7 cellular contexts compared by ENCODE assay signal in the genomic region with DNA sequence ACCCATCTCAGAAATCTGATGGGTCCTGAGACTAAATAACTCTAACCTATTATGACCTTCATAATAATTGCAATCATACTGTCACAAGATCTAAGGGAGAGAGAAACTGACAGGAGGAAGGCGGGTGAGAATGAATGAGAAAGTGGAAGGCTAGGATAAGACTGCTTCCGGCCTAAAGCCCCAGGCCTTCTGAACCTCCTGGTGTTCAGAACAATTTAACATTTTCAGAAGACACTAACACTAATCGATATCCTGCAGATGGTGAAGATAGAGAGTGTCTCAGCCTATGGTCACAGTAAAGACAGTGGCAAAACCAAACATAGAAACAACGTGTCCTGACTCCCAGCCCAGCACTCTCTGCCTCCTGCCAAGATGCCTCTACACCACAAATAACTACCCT. TPM values are rescaled to one million over a fixed set of nuclear protein-coding genes. Genes with fewer than 3 reads are reported as not detected.
DNase-seq lines count a peak whose midpoint lies in the region; ATAC-seq and TF ChIP-seq lines count a peak whose summit lies in the region.

No MANE protein-coding gene starts in this region.

- H3K27ac Mint-ChIP-seq in activated CD4-positive, alpha-beta memory T cell treated with anti-CD3 and anti-CD28 coated beads for 36 hours, result peak overlapping the region; percentile 99
- H3K27ac Mint-ChIP-seq in stimulated activated naive B cell treated with anti-CD40 and anti-IgM and Interleukin-4, amounts not matched to agents 10 μg/mL and 1 μg/mL and 100 μg/mL, for 72 hours, result peak overlapping the region; percentile 99

- H3K27me3 Mint-ChIP-seq in activated CD4-positive, alpha-beta memory T cell treated with anti-CD3 and anti-CD28 coated beads for 36 hours, result no peaks in the 10 kb centered on the region
- H3K27me3 Mint-ChIP-seq in stimulated activated naive B cell treated with anti-CD40 and anti-IgM and Interleukin-4, amounts not matched to agents 10 μg/mL and 1 μg/mL and 100 μg/mL, for 72 hours, result no peaks in the 10 kb centered on the region

- H3K4me1 Mint-ChIP-seq in activated CD4-positive, alpha-beta memory T cell treated with anti-CD3 and anti-CD28 coated beads for 36 hours (ENCODE audit: low read depth), result peaks cover 34% of the 10 kb centered on the region
- peaks cover 30 to 45% of the 10 kb centered on the region in 2 donors for H3K4me1 Mint-ChIP-seq in stimulated activated naive B cell treated with anti-CD40 and anti-IgM and Interleukin-4, amounts not matched to agents 10 μg/mL and 1 μg/mL and 100 μg/mL, for 72 hours

- no peak for TF ChIP-seq CTCF in HFF-Myc (IDR thresholded peaks at IDR 0.05; ENCODE audit: low read depth, low read length, missing control alignments)

- H3K4me3 Mint-ChIP-seq in activated CD4-positive, alpha-beta memory T cell treated with anti-CD3 and anti-CD28 coated beads for 36 hours, result peak overlapping the region; percentile 91
- H3K4me3 Mint-ChIP-seq in stimulated activated naive B cell treated with anti-CD40 and anti-IgM and Interleukin-4, amounts not matched to agents 10 μg/mL and 1 μg/mL and 100 μg/mL, for 72 hours, result peak overlapping the region; percentile 94 to 97

- ATAC-seq in stimulated activated naive B cell treated with anti-CD40 and anti-IgM and Interleukin-4, amounts not matched to agents 10 μg/mL and 1 μg/mL and 100 μg/mL, for 72 hours (replicated peaks), result no peak
- ATAC-seq in GM21447 (IDR thresholded peaks at IDR 0.05; ENCODE audit: unreplicated experiment), result no peak

- DNase-seq in HFF-Myc (ENCODE audit: extremely low read depth, low read depth) (no peak), OCI-M2 (lab: John Stamatoyannopoulos, UW; ENCODE audit: unreplicated experiment) (no peak), mesenteric fat pad (ENCODE audit: low spot score) (no peak)
- no peak for DNase-seq in activated CD4-positive, alpha-beta memory T cell treated with anti-CD3 and anti-CD28 coated beads for 36 hours
- DNase-seq in stimulated activated naive B cell treated with anti-CD40 and anti-IgM and Interleukin-4, amounts not matched to agents 10 μg/mL and 1 μg/mL and 100 μg/mL, for 72 hours, result no peak

- CTCF ChIA-PET in activated CD4-positive, alpha-beta memory T cell treated with anti-CD3 and anti-CD28 coated beads for 36 hours (lab: Charles Lee), result interaction anchor here (2.0 to 3.5 kb wide), 2 partner anchors 10 kb away, joined by 9 to 11 read pairs; no protein-coding TSS in a partner anchor

- POLR2A ChIA-PET in activated CD4-positive, alpha-beta memory T cell treated with anti-CD3 and anti-CD28 coated beads for 36 hours (lab: Charles Lee), result no interaction called here

- peaks cover 2% of the 10 kb centered on the region for H3K9me3 Mint-ChIP-seq in activated CD4-positive, alpha-beta memory T cell treated with anti-CD3 and anti-CD28 coated beads for 36 hours
- no peaks in the 10 kb centered on the region for H3K9me3 Mint-ChIP-seq in stimulated activated naive B cell treated with anti-CD40 and anti-IgM and Interleukin-4, amounts not matched to agents 10 μg/mL and 1 μg/mL and 100 μg/mL, for 72 hours

- H3K4me3 ChIP-seq in HFF-Myc (replicated peaks; ENCODE audit: low read depth, low read length) (peak overlapping the region; percentile 100), iPS-11a (ENCODE audit: low read depth, low read length) (peak overlapping the region; percentile 100)

- intact Hi-C loops in activated CD4-positive, alpha-beta memory T cell treated with anti-CD3 and anti-CD28 coated beads for 36 hours (cut with micrococcal nuclease), result loop anchor here (5.0 kb wide), 1 partner anchor 704 kb away; no protein-coding TSS in a partner anchor

- peaks cover 58% of the 10 kb centered on the region for H3K36me3 Mint-ChIP-seq in activated CD4-positive, alpha-beta memory T cell treated with anti-CD3 and anti-CD28 coated beads for 36 hours
- H3K36me3 Mint-ChIP-seq in stimulated activated naive B cell treated with anti-CD40 and anti-IgM and Interleukin-4, amounts not matched to agents 10 μg/mL and 1 μg/mL and 100 μg/mL, for 72 hours, result peaks cover 52 to 59% of the 10 kb centered on the region in 2 donors

RNA-seq across cellular contexts. Expression of a gene that starts 1.2 kb away (rescaled TPM):
- total RNA-seq in activated CD4-positive, alpha-beta memory T cell treated with anti-CD3 and anti-CD28 coated beads for 36 hours, result 1,000 to 10,000 TPM; 3,748 to 3,882 TPM
- 1,447 TPM for total RNA-seq in mesenteric fat pad

RNA-seq across cellular contexts. Expression of a gene that starts 35.6 kb away (rescaled TPM):
- 100 to 1,000 TPM; 251 to 254 TPM for total RNA-seq in activated CD4-positive, alpha-beta memory T cell treated with anti-CD3 and anti-CD28 coated beads for 36 hours
- total RNA-seq in mesenteric fat pad, result 486 TPM

RNA-seq across cellular contexts. Expression of a gene that starts 59.6 kb away (rescaled TPM):
- 1 to 10 TPM; 2.5 to 2.6 TPM for total RNA-seq in activated CD4-positive, alpha-beta memory T cell treated with anti-CD3 and anti-CD28 coated beads for 36 hours
- total RNA-seq in mesenteric fat pad, result 110 TPM

Comparison
In these comparisons a context has a peak if more than half of its experiments do, and no peak if none do; other contexts are left out.
1. RNA of a gene that starts 59.6 kb away (total RNA-seq): 110 TPM in mesenteric fat pad (single experiment); 2.5 to 2.6 TPM in activated CD4-positive, alpha-beta memory T cell treated with anti-CD3 and anti-CD28 coated beads for 36 hours; every median in the first group is over 10 times any median in the second.